In the genomic region with DNA sequence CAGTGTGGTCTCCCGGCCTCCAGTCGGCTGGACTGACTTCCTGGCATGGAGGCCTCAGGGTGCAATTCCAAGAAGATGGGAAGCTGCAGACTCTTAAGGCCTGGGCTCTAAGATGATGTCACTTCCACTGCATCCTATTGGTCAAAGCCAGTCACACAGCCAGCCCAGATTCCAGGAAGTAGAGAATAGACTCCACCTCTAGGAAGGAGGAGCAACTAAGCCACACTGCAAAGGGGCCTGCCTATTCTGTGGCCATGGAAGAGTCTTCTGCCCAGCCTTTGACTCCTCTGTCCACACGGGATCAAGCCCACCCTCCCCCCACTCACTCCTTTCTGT, we compare ENCODE assay signal across 12 cellular contexts.
DNase-seq lines count a peak whose midpoint lies in the region; ATAC-seq and TF ChIP-seq lines count a peak whose summit lies in the region.
"Had no signal": no experiment of that assay in that cellular context is flagged by ENCODE, and none has a peak within 500 bp of the region (broad histone marks: within the 10 kb centered on the region; RNA-seq: fewer than 3 reads in every experiment).

No MANE protein-coding gene starts in this region.

- no peaks in the 10 kb centered on the region for H3F3A ChIP-seq in neural cell (ENCODE audit: insufficient read depth, low read length, poor library complexity, severe bottlenecking)

- peaks cover 2% of the 10 kb centered on the region for H3K9me3 ChIP-seq in neural cell (ENCODE audit: low read length)
- H3K9me3 ChIP-seq: A549 had no signal

- peaks cover 4% of the 10 kb centered on the region for H3K4me1 Mint-ChIP-seq in activated CD8-positive, alpha-beta T cell treated with anti-CD3 and anti-CD28 coated beads for 36 hours (ENCODE audit: low read depth)

- TF ChIP-seq EP300 in neural cell (conservative IDR thresholded peaks at IDR 0.05; ENCODE audit: poor library complexity, severe bottlenecking), result no peak

- no peaks in the 10 kb centered on the region for H3K9me3 Mint-ChIP-seq in activated CD8-positive, alpha-beta T cell treated with anti-CD3 and anti-CD28 coated beads for 36 hours

- CTCF ChIA-PET in activated CD8-positive, alpha-beta T cell treated with anti-CD3 and anti-CD28 coated beads for 36 hours (lab: Charles Lee), result no interaction called here

- TF ChIP-seq RAD21 in neural cell (conservative IDR thresholded peaks at IDR 0.05), result no peak

- no peak overlapping the region for H3K4me3 ChIP-seq in neural cell (ENCODE audit: low read length)
- H3K4me3 ChIP-seq: A549 had no signal

- H3K27me3 Mint-ChIP-seq in activated CD8-positive, alpha-beta T cell treated with anti-CD3 and anti-CD28 coated beads for 36 hours, result no peaks in the 10 kb centered on the region
- H3K27me3 Mint-ChIP-seq: type B pancreatic cell had no signal

- no peaks in the 10 kb centered on the region for H3K9me2 ChIP-seq in neural cell (ENCODE audit: insufficient read depth, low read length)

- intact Hi-C loops in activated CD8-positive, alpha-beta T cell treated with anti-CD3 and anti-CD28 coated beads for 36 hours (cut with micrococcal nuclease), result no loop called here
- intact Hi-C loops in posterior vena cava (cut with DNase I) (no loop called here), posterior cingulate gyrus (cut with DNase I) (no loop called here)

- H3K27ac Mint-ChIP-seq in activated CD8-positive, alpha-beta T cell treated with anti-CD3 and anti-CD28 coated beads for 36 hours, result peak overlapping the region; percentile 47
- H3K27ac Mint-ChIP-seq: dendritic cell treated with granulocyte-macrophage colony-stimulating factor and Interleukin-4, amounts not matched to agents 40 ng/mL and 50 ng/mL, for 4 days had no signal

- POLR2A ChIA-PET in activated CD8-positive, alpha-beta T cell treated with anti-CD3 and anti-CD28 coated beads for 36 hours (lab: Charles Lee), result no interaction called here

- no peaks in the 10 kb centered on the region for H3K79me2 ChIP-seq in neural cell (replicated peaks; ENCODE audit: insufficient read depth, low read length)

- DNase-seq in DMS53 (lab: John Stamatoyannopoulos, UW), result peak; percentile 16
- no peak for DNase-seq in DMS53 treated with DMSO at 0.1 percent for 48 hours (lab: John Stamatoyannopoulos, UW; ENCODE audit: unreplicated experiment)
- peak; percentile 2 for DNase-seq in NCI-H146 treated with DMSO at 0.1 percent for 48 hours (lab: John Stamatoyannopoulos, UW; ENCODE audit: unreplicated experiment)
- DNase-seq in activated CD8-positive, alpha-beta T cell treated with anti-CD3 and anti-CD28 coated beads for 36 hours, result peak; percentile 36
- no peak for DNase-seq in posterior vena cava (ENCODE audit: low spot score)
- DNase-seq in posterior cingulate gyrus, result no peak
- DNase-seq: occipital lobe had no signal

- no peaks in the 10 kb centered on the region for H3K36me3 Mint-ChIP-seq in activated CD8-positive, alpha-beta T cell treated with anti-CD3 and anti-CD28 coated beads for 36 hours (ENCODE audit: low read depth)

- H3K27ac ChIP-seq in neural cell (ENCODE audit: low read length), result peak overlapping the region; percentile 71
- H3K27ac ChIP-seq: A549 had no signal

- H4K20me1 ChIP-seq in neural cell (ENCODE audit: insufficient read depth), result no peaks in the 10 kb centered on the region

- no peak overlapping the region for H2AFZ ChIP-seq in neural cell (ENCODE audit: low read depth, low read length)

- H3K27me3 ChIP-seq in neural cell (ENCODE audit: insufficient read depth, low read depth, low read length), result no peaks in the 10 kb centered on the region

- TF ChIP-seq CTCF in activated CD8-positive, alpha-beta T cell treated with anti-CD3 and anti-CD28 coated beads for 36 hours (IDR thresholded peaks at IDR 0.05), result no peak
- no peak for TF ChIP-seq CTCF in neural cell (IDR thresholded peaks at IDR 0.05; ENCODE audit: poor library complexity, severe bottlenecking)

- H3K4me2 ChIP-seq in neural cell (ENCODE audit: low read length), result no peak overlapping the region
- H3K4me2 ChIP-seq: A549 had no signal

- peak; percentile 96 for ATAC-seq in activated CD8-positive, alpha-beta T cell treated with anti-CD3 and anti-CD28 coated beads for 36 hours
- no peak for ATAC-seq in GM19328 (IDR thresholded peaks at IDR 0.05; ENCODE audit: unreplicated experiment)

- H3K4me3 Mint-ChIP-seq in activated CD8-positive, alpha-beta T cell treated with anti-CD3 and anti-CD28 coated beads for 36 hours, result no peak overlapping the region
- H3K4me3 Mint-ChIP-seq: dendritic cell treated with granulocyte-macrophage colony-stimulating factor and Interleukin-4, amounts not matched to agents 40 ng/mL and 50 ng/mL, for 4 days; type B pancreatic cell had no signal

- H3K36me3 ChIP-seq in neural cell (ENCODE audit: insufficient read depth, low read length), result no peaks in the 10 kb centered on the region

- H3K9ac ChIP-seq in neural cell (ENCODE audit: low read length), result peak overlapping the region; percentile 31

TF ChIP-seq in neural cell, 6 proteins besides CTCF, POLR2A, EP300 and RAD21:
- TF ChIP-seq REST (IDR thresholded peaks at IDR 0.05; ENCODE audit: borderline replicate concordance), result no peak
- no peak for TF ChIP-seq EZH2 (IDR thresholded peaks at IDR 0.05; ENCODE audit: borderline replicate concordance, insufficient read depth, low read length, poor library complexity, severe bottlenecking)
- no peak for TF ChIP-seq TAF1 (IDR thresholded peaks at IDR 0.05; ENCODE audit: low read depth)
- TF ChIP-seq POLR2AphosphoS5 (IDR thresholded peaks at IDR 0.05), result no peak
- no peak for TF ChIP-seq SMC3 (conservative IDR thresholded peaks at IDR 0.05; ENCODE audit: poor library complexity)
- no peak for TF ChIP-seq MXI1 (conservative IDR thresholded peaks at IDR 0.05; ENCODE audit: poor library complexity, severe bottlenecking)

Comparison
In these comparisons a context has a peak if more than half of its experiments do, and no peak if none do; other contexts are left out.
1. DNase-seq: peak in DMS53 (single experiment), NCI-H146 treated with DMSO at 0.1 percent for 48 hours (single experiment) and activated CD8-positive, alpha-beta T cell treated with anti-CD3 and anti-CD28 coated beads for 36 hours (single experiment); none in DMS53 treated with DMSO at 0.1 percent for 48 hours (single experiment), posterior vena cava (single experiment) and posterior cingulate gyrus (0 of 10).